In the genomic region with DNA sequence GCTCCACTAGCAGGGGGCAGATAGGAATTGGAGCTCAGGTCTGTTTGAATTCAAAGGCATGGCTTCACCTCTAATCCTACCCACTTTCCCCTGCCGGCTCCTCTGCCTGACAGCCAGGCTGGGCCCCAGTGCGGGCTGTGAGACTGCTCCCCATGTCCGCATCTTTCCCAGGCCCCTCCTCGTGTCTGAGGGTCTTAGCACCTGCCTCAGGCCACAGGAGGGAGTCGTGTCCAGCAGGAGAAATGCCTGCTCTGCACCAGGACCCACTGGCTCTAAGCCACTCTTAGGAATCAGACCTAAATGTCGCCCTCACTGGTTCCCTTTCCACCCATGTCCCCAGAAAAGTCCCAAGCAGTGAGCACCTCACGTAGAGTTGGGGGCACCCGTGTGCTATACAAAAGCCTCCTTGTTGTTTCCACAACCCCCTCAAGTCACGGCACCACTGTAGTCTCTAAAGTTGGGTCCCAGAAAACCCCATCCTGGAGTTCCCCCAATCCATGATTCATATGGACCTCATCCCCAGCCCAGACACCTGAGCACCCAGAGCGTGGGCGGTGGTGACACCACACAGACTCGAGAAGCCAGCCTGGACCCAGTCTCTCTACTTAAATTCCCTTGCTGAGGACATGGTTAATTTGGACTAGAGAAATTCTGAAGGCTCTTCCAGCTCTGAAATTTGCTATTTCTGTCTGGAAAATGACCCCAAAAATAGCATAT, we compare ENCODE assay signal across 1 cellular context.
TF ChIP-seq lines count a peak whose summit lies in the region.

No MANE protein-coding gene starts in this region.

TF ChIP-seq in IMR-90, 13 proteins besides CTCF, POLR2A, EP300 and RAD21 (continued from another document):
- TF ChIP-seq ELK1 (IDR thresholded peaks at IDR 0.05; ENCODE audit: borderline replicate concordance, low read depth, low read length) (no peak), RFX5 (IDR thresholded peaks at IDR 0.05; ENCODE audit: low read depth, low read length) (no peak), MAZ (IDR thresholded peaks at IDR 0.05; ENCODE audit: borderline replicate concordance, low read depth, low read length) (no peak), USF2 (IDR thresholded peaks at IDR 0.05; ENCODE audit: low read depth, low read length) (no peak)
